ENCODE assay signal across 22 cellular contexts in the genomic region with DNA sequence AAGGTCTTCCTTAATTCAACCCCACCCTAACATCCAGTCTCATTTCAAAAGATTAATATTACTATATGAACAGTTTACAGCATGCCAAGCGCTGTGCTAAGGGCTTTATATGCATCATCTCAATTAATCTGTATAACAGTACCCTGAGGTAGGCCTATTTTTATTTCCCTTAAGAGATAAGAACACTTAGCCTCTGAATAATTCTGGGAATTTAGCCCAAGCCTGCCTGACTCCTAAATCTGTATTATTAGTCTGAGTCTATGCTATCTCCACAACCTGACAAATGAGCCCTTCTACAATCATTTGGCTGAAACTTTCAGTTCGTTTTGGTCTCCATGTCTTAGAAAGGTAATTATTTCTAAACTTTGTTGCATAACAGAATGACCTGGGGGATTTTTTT.
"Had no signal": no experiment of that assay in that cellular context is flagged by ENCODE, and none has a peak within 500 bp of the region (broad histone marks: within the 10 kb centered on the region; RNA-seq: fewer than 3 reads in every experiment).

No MANE protein-coding gene starts in this region.

- DNase-seq: stimulated activated CD4-positive, alpha-beta T cell treated with anti-CD3 and anti-CD28 coated beads, Interleukin-2, amount 100 ng/mL, for 48 hours; stimulated activated CD4-positive, alpha-beta T cell treated with anti-CD3 and anti-CD28 coated beads, Interleukin-4, amount 100 ng/mL, for 1 hour; stimulated activated CD4-positive, alpha-beta T cell treated with anti-CD3 and anti-CD28 coated beads, Interleukin-4, amount 100 ng/mL, for 24 hours; stimulated activated CD4-positive, alpha-beta T cell treated with anti-CD3 and anti-CD28 coated beads, Interleukin-4, amount 100 ng/mL, for 4 hours; stimulated activated CD8-positive, alpha-beta memory T cell treated with anti-CD3 and anti-CD28 coated beads, Interleukin-4, amount 100 ng/mL, for 48 hours; stimulated activated naive B cell treated with anti-CD40 and anti-IgM and Interleukin-4, amounts not matched to agents 10 μg/mL and 1 μg/mL and 100 μg/mL, for 72 hours; stimulated activated naive CD4-positive, alpha-beta T cell; stimulated activated naive CD4-positive, alpha-beta T cell treated with Interleukin-2 at 50 U/mL for 16 hours; stimulated activated naive CD8-positive, alpha-beta T cell treated with anti-CD3 and anti-CD28 coated beads, Interleukin-15, amount 100 ng/mL, for 72 hours; stimulated activated naive CD8-positive, alpha-beta T cell treated with anti-CD3 and anti-CD28 coated beads, Interleukin-15, Interleukin-2, amounts not matched to agents 100 U/mL and 50 U/mL, for 24 hours; stomach; substantia nigra; testis; thyroid gland; tibial artery; transverse colon; trophoblast cell; upper lobe of left lung; upper lobe of right lung; uterus had no signal

- ATAC-seq: stimulated activated effector memory CD8-positive, alpha-beta T cell treated with anti-CD3 and anti-CD28 coated beads, Interleukin-12 subunit alpha, Interleukin-12 subunit beta, amount 100 ng/mL, for 72 hours; stimulated activated memory B cell treated with anti-CD40 and anti-IgM and Interleukin-4, amounts not matched to agents 10 μg/mL and 1 μg/mL and 100 μg/mL, for 72 hours; stimulated activated naive B cell treated with anti-CD40 and anti-IgM and Interleukin-4, amounts not matched to agents 10 μg/mL and 1 μg/mL and 100 μg/mL, for 72 hours; stimulated activated naive CD8-positive, alpha-beta T cell treated with anti-CD3 and anti-CD28 coated beads, Interleukin-15, amount 100 ng/mL, for 72 hours; stimulated activated naive CD8-positive, alpha-beta T cell treated with anti-CD3 and anti-CD28 coated beads, Interleukin-15, Interleukin-2, amounts not matched to agents 100 U/mL and 50 U/mL, for 24 hours; upper lobe of right lung had no signal
